Comparison of ENCODE assay signal across 23 cellular contexts in the genomic region with DNA sequence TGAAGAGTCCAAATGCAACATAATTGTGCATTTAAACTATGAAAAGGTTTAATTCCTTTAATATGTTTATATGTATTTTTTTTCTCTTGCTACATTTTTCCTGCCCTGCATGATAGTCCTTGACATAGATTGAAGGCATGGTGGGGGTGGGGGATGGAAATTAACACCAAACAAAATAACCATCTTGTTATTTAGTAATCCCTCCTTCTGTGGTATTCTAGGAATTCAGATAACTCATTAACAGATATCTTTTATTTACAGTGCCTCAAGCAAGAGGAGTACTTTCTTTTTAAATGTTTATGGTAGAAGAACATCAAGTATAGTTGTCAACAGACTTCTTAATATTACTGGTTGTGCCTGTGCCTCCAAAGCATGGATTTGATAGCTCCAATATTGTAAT.
"Had no signal": no experiment of that assay in that cellular context is flagged by ENCODE, and none has a peak within 500 bp of the region (broad histone marks: within the 10 kb centered on the region; RNA-seq: fewer than 3 reads in every experiment).

No MANE protein-coding gene starts in this region.

- H3K27ac ChIP-seq: esophagus squamous epithelium, gastrocnemius medialis, neutrophil, skin epidermis, upper lobe of left lung, vagina had no signal

- H3K4me3 ChIP-seq: esophagus squamous epithelium, gastrocnemius medialis, skin epidermis, upper lobe of left lung, vagina had no signal

- ATAC-seq: activated CD4-positive, alpha-beta T cell treated with anti-CD3 and anti-CD28 coated beads for 36 hours; activated CD8-positive, alpha-beta memory T cell treated with anti-CD3 and anti-CD28 coated beads, Interleukin-2, amount 10 ng/mL, durations not matched to agents 7 days and 5 days; activated CD8-positive, alpha-beta T cell treated with anti-CD3 and anti-CD28 coated beads, Interleukin-2, amount 10 ng/mL, durations not matched to agents 7 days and 5 days; activated naive CD8-positive, alpha-beta T cell treated with anti-CD3 and anti-CD28 coated beads, Interleukin-2, amount 50 U/mL, for 24 hours; gastrocnemius medialis; left ventricle myocardium superior; sciatic nerve; stimulated activated effector memory CD8-positive, alpha-beta T cell treated with anti-CD3 and anti-CD28 coated beads, Interleukin-12 subunit alpha, Interleukin-12 subunit beta, amount 100 ng/mL, for 72 hours; stimulated activated naive CD8-positive, alpha-beta T cell treated with anti-CD3 and anti-CD28 coated beads, Interleukin-15, amount 100 ng/mL, for 72 hours had no signal

- H3K4me1 ChIP-seq: esophagus squamous epithelium, gastrocnemius medialis, upper lobe of left lung, vagina had no signal

- H3K27me3 ChIP-seq: esophagus squamous epithelium, gastrocnemius medialis, neutrophil, upper lobe of left lung, vagina had no signal

- H3K9me3 ChIP-seq: esophagus squamous epithelium, gastrocnemius medialis, neutrophil, upper lobe of left lung, vagina had no signal

- DNase-seq: activated CD4-positive, alpha-beta T cell treated with anti-CD3 and anti-CD28 coated beads for 36 hours; activated CD4-positive, CD25-positive, alpha-beta regulatory T cell; activated CD8-positive, alpha-beta memory T cell treated with anti-CD3 and anti-CD28 coated beads, Interleukin-2, amount 10 ng/mL, durations not matched to agents 7 days and 5 days; activated CD8-positive, alpha-beta T cell treated with anti-CD3 and anti-CD28 coated beads, Interleukin-2, amount 10 ng/mL, durations not matched to agents 7 days and 5 days; activated naive CD8-positive, alpha-beta T cell treated with anti-CD3 and anti-CD28 coated beads, Interleukin-2, amount 50 U/mL, for 24 hours; activated T-cell treated with anti-CD3 and anti-CD28 coated beads, Interleukin-2, amount 50 U/mL, for 48 hours; esophagus squamous epithelium; gastrocnemius medialis; hippocampal formation; immature natural killer cell; left ventricle myocardium superior; naive B cell; nephron progenitor cell; stimulated activated CD4-positive, alpha-beta T cell treated with anti-CD3 and anti-CD28 coated beads, Interleukin-4, amount 100 ng/mL, for 24 hours; stimulated activated naive CD8-positive, alpha-beta T cell treated with anti-CD3 and anti-CD28 coated beads, Interleukin-15, amount 100 ng/mL, for 72 hours; substantia nigra; T-helper 1 cell; upper lobe of left lung had no signal

- H3K36me3 ChIP-seq: esophagus squamous epithelium, gastrocnemius medialis, neutrophil, upper lobe of left lung, vagina had no signal
